In genomic region chr15:78909791-78910228, GRCh38 we compare ENCODE assay signal across 1 cellular context.
TF ChIP-seq lines count a peak whose summit lies in the region.

No MANE protein-coding gene starts in this region.

TF ChIP-seq in K562, 482 proteins besides CTCF, POLR2A, EP300 and RAD21 (continued from another document):
- TF ChIP-seq ZKSCAN8 (CRISPR knock-in tag; IDR thresholded peaks at IDR 0.05) = no peak
- no peak for TF ChIP-seq NFE2 (IDR thresholded peaks at IDR 0.05; ENCODE audit: low read depth)
- TF ChIP-seq ZNF24 (IDR thresholded peaks at IDR 0.05) = no peak
- peak; percentile 45; the same call in 1 of the 2 replicates for TF ChIP-seq GATAD2A (IDR thresholded peaks at IDR 0.05)
- TF ChIP-seq ARID3A (IDR thresholded peaks at IDR 0.05; ENCODE audit: borderline replicate concordance, low read depth, low read length) = no peak
- peak; percentile 72 for TF ChIP-seq EGR1 (conservative IDR thresholded peaks at IDR 0.05)
- no peak for TF ChIP-seq CREBBP (IDR thresholded peaks at IDR 0.05; ENCODE audit: low read depth, low read length)
- TF ChIP-seq ELF1 (tag; IDR thresholded peaks at IDR 0.05) = no peak
- TF ChIP-seq MXI1 (IDR thresholded peaks at IDR 0.05; ENCODE audit: low read depth, low read length) = no peak
- no peak for TF ChIP-seq TCF15 (CRISPR knock-in tag; IDR thresholded peaks at IDR 0.05)
- peak; percentile 62 for TF ChIP-seq SMC3 (conservative IDR thresholded peaks at IDR 0.05; ENCODE audit: insufficient read depth, low read depth, low read length)
- no peak for TF ChIP-seq E2F5 (CRISPR knock-in tag; IDR thresholded peaks at IDR 0.05)
- 0 out of 2 replicates have a peak, but pooled peaks have one; percentile 21 for TF ChIP-seq DEAF1 (CRISPR knock-in tag; IDR thresholded peaks at IDR 0.05)
- no peak for TF ChIP-seq ZNF282 (CRISPR knock-in tag; IDR thresholded peaks at IDR 0.05)
- no peak for TF ChIP-seq GABPB2 (CRISPR knock-in tag; conservative IDR thresholded peaks at IDR 0.05)
- TF ChIP-seq TBL1XR1 (IDR thresholded peaks at IDR 0.05; ENCODE audit: low read length in 2 of 2) = no peak
- TF ChIP-seq ZNF79 (CRISPR knock-in tag; IDR thresholded peaks at IDR 0.05; ENCODE audit: low read depth) = no peak
- no peak for TF ChIP-seq NR1H2 (CRISPR knock-in tag; IDR thresholded peaks at IDR 0.05)
- peak; percentile 80 for TF ChIP-seq ZBTB33 (CRISPR knock-in tag; IDR thresholded peaks at IDR 0.05)
- no peak for TF ChIP-seq PREB (CRISPR knock-in tag; IDR thresholded peaks at IDR 0.05)
- no peak for TF ChIP-seq RBM39 (optimal IDR thresholded peaks at IDR 0.05; ENCODE audit: low read depth, low read length)
- TF ChIP-seq ZBTB1 (CRISPR knock-in tag; IDR thresholded peaks at IDR 0.05; ENCODE audit: borderline replicate concordance, low read depth) = no peak
- TF ChIP-seq HNRNPLL (IDR thresholded peaks at IDR 0.05; ENCODE audit: low read depth, low read length, poor library complexity, severe bottlenecking) = no peak
- no peak for TF ChIP-seq NUFIP1 (IDR thresholded peaks at IDR 0.05; ENCODE audit: partially characterized antibody)
- TF ChIP-seq XRCC5 (IDR thresholded peaks at IDR 0.05; ENCODE audit: low read depth, low read length) = peak; percentile 23; the same call in 1 of the 2 replicates
- TF ChIP-seq SP2 (IDR thresholded peaks at IDR 0.05; ENCODE audit: extremely low read depth, low read depth, low read length, poor library complexity, severe bottlenecking) = no peak
- TF ChIP-seq ZNF695 (CRISPR knock-in tag; IDR thresholded peaks at IDR 0.05) = no peak
TF ChIP-seq in K562: peak in this region for 9.
